Comparison of ENCODE assay signal across 15 cellular contexts in the genomic region with DNA sequence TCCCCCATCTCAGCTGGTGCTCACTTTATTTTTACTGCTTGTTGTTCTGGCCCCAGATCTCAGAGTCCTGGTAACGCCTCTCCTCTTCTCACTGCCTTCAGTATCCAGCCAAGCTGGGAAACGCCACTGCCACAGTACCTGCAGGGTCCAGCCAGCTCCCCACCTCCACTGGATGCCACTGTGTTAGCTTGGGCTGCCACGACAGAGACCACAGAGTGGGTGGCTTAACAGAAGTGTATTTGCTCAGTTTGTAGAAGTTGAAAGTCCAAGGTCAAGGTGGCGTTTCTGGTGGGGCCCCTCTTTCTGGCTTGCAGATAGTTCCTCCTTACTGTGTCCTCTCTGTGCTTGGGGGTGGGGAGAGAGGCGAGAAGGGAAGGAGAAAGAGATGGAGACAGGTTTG.
A peak's percentile ranks its signal among the peaks of the same experiment; 100 is the strongest.
DNase-seq lines count a peak whose midpoint lies in the region; ATAC-seq and TF ChIP-seq lines count a peak whose summit lies in the region.
"Had no signal": no experiment of that assay in that cellular context is flagged by ENCODE, and none has a peak within 500 bp of the region (broad histone marks: within the 10 kb centered on the region; RNA-seq: fewer than 3 reads in every experiment).

No MANE protein-coding gene starts in this region.

- ATAC-seq in SK-N-SH treated with all-trans-retinoic acid at 6 μM for 48 hours: no peak
- ATAC-seq: GM12878, HCT116 had no signal

- peak overlapping the region; percentile 77; the same call in 1 of the 2 replicates for H3K27ac ChIP-seq in KMS-11
- peak overlapping the region; percentile 37 for H3K27ac ChIP-seq in substantia nigra (ENCODE audit: low read depth, low read length, poor library complexity, severe bottlenecking)
- H3K27ac ChIP-seq: HL-60 had no signal

- H3K27me3 Mint-ChIP-seq in endothelial cell (ENCODE audit: unreplicated experiment): peaks cover 2% of the 10 kb centered on the region

- TF ChIP-seq CTCF in KMS-11 (conservative IDR thresholded peaks at IDR 0.05; ENCODE audit: low read depth, low read length) (no peak), endothelial cell (IDR thresholded peaks at IDR 0.05; ENCODE audit: unreplicated experiment) (no peak)

- peaks cover 57% of the 10 kb centered on the region; the same call in 1 of the 2 replicates for H3K79me2 ChIP-seq in KMS-11 (ENCODE audit: insufficient read depth, low read depth)

- DNase-seq in SKM-1 treated with dmso at 0.1 percent for 144 hours (lab: John Stamatoyannopoulos, UW; ENCODE audit: unreplicated experiment) (peak; percentile 70), SKM-1 (lab: John Stamatoyannopoulos, UW; ENCODE audit: unreplicated experiment) (no peak), endothelial cell (ENCODE audit: low spot score) (no peak), substantia nigra (lab: John Stamatoyannopoulos, UW) (no peak), HuH-7.5 (ENCODE audit: low spot score) (no peak)
- DNase-seq: 8988T; AML-193; C1 segment of cervical spinal cord; CD4-positive, alpha-beta memory T cell; DMS79 had no signal

- no peak overlapping the region for H2AFZ ChIP-seq in KMS-11 (ENCODE audit: low read depth)

- H3K9ac ChIP-seq in KMS-11: no peak overlapping the region

- H3K9me3 Mint-ChIP-seq in endothelial cell (ENCODE audit: unreplicated experiment): no peaks in the 10 kb centered on the region

- no peak overlapping the region for H3K27ac Mint-ChIP-seq in endothelial cell (ENCODE audit: unreplicated experiment)

- H4K20me1 ChIP-seq in KMS-11 (ENCODE audit: insufficient read depth): no peaks in the 10 kb centered on the region

- H3K4me3 ChIP-seq in KMS-11 (IDR thresholded peaks at IDR 0.05; ENCODE audit: insufficient read depth, low read depth, low read length): no peak overlapping the region
- H3K4me3 ChIP-seq: GM12878 had no signal

- peaks cover 17% of the 10 kb centered on the region for H3K36me3 Mint-ChIP-seq in endothelial cell (ENCODE audit: low read depth, unreplicated experiment)
- H3K36me3 Mint-ChIP-seq: CD4-positive, alpha-beta memory T cell had no signal

- H3K27me3 ChIP-seq in KMS-11 (ENCODE audit: insufficient read depth, low read depth): no peaks in the 10 kb centered on the region

- no peaks in the 10 kb centered on the region for H3K4me1 Mint-ChIP-seq in endothelial cell (ENCODE audit: unreplicated experiment)
- H3K4me1 Mint-ChIP-seq: CD4-positive, alpha-beta memory T cell had no signal

- H3K4me3 Mint-ChIP-seq in endothelial cell (ENCODE audit: unreplicated experiment): peak overlapping the region; percentile 67
- H3K4me3 Mint-ChIP-seq: CD4-positive, alpha-beta memory T cell had no signal

- peak overlapping the region; percentile 17; the same call in 1 of the 2 replicates for H3K4me2 ChIP-seq in KMS-11

- H3K36me3 ChIP-seq in KMS-11 (ENCODE audit: insufficient read depth): no peaks in the 10 kb centered on the region

- peaks cover 45% of the 10 kb centered on the region for H3K4me1 ChIP-seq in KMS-11 (ENCODE audit: low read depth, poor library complexity, severe bottlenecking)

TF ChIP-seq in SK-N-SH treated with all-trans-retinoic acid at 6 μM for 48 hours, 23 proteins besides CTCF, POLR2A, EP300 and RAD21:
- TF ChIP-seq CSRNP3 (CRISPR knock-in tag; IDR thresholded peaks at IDR 0.05): no peak
- no peak for TF ChIP-seq ZNF70 (CRISPR knock-in tag; IDR thresholded peaks at IDR 0.05)
- no peak for TF ChIP-seq OSR1 (CRISPR knock-in tag; IDR thresholded peaks at IDR 0.05)
- no peak for TF ChIP-seq PATZ1 (CRISPR knock-in tag; IDR thresholded peaks at IDR 0.05; ENCODE audit: borderline replicate concordance)
- TF ChIP-seq PPARA (CRISPR knock-in tag; IDR thresholded peaks at IDR 0.05; ENCODE audit: borderline replicate concordance): no peak
- no peak for TF ChIP-seq CSDC2 (CRISPR knock-in tag; IDR thresholded peaks at IDR 0.05)
- no peak for TF ChIP-seq ZNF565 (CRISPR knock-in tag; conservative IDR thresholded peaks at IDR 0.05; ENCODE audit: low read depth)
- TF ChIP-seq RARB (CRISPR knock-in tag; IDR thresholded peaks at IDR 0.05): no peak
- TF ChIP-seq TOX (CRISPR knock-in tag; IDR thresholded peaks at IDR 0.05; ENCODE audit: borderline replicate concordance): no peak
- TF ChIP-seq, protein P1, sequence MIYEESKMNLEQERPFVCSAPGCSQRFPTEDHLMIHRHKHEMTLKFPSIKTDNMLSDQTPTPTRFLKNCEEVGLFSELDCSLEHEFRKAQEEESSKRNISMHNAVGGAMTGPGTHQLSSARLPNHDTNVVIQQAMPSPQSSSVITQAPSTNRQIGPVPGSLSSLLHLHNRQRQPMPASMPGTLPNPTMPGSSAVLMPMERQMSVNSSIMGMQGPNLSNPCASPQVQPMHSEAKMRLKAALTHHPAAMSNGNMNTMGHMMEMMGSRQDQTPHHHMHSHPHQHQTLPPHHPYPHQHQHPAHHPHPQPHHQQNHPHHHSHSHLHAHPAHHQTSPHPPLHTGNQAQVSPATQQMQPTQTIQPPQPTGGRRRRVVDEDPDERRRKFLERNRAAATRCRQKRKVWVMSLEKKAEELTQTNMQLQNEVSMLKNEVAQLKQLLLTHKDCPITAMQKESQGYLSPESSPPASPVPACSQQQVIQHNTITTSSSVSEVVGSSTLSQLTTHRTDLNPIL (CRISPR knock-in tag; IDR thresholded peaks at IDR 0.05; ENCODE audit: low read depth): no peak
- no peak for TF ChIP-seq SNAI2 (CRISPR knock-in tag; IDR thresholded peaks at IDR 0.05)
- no peak for TF ChIP-seq TCF4 (CRISPR knock-in tag; IDR thresholded peaks at IDR 0.05; ENCODE audit: borderline replicate concordance)
- TF ChIP-seq ZNF8 (CRISPR knock-in tag; IDR thresholded peaks at IDR 0.05): no peak
- TF ChIP-seq ISL1 (CRISPR knock-in tag; IDR thresholded peaks at IDR 0.05): no peak
- TF ChIP-seq ZFP30 (CRISPR knock-in tag; IDR thresholded peaks at IDR 0.05): no peak
- TF ChIP-seq ZFP3 (CRISPR knock-in tag; IDR thresholded peaks at IDR 0.05): no peak
- TF ChIP-seq ARNTL (CRISPR knock-in tag; IDR thresholded peaks at IDR 0.05; ENCODE audit: borderline replicate concordance, low read depth): no peak
- no peak for TF ChIP-seq BACH2 (CRISPR knock-in tag; IDR thresholded peaks at IDR 0.05; ENCODE audit: borderline replicate concordance)
- TF ChIP-seq, protein P2, sequence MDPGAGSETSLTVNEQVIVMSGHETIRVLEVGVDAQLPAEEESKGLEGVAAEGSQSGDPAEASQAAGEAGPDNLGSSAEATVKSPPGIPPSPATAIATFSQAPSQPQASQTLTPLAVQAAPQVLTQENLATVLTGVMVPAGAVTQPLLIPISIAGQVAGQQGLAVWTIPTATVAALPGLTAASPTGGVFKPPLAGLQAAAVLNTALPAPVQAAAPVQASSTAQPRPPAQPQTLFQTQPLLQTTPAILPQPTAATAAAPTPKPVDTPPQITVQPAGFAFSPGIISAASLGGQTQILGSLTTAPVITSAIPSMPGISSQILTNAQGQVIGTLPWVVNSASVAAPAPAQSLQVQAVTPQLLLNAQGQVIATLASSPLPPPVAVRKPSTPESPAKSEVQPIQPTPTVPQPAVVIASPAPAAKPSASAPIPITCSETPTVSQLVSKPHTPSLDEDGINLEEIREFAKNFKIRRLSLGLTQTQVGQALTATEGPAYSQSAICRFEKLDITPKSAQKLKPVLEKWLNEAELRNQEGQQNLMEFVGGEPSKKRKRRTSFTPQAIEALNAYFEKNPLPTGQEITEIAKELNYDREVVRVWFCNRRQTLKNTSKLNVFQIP (CRISPR knock-in tag; IDR thresholded peaks at IDR 0.05; ENCODE audit: borderline replicate concordance, low read depth): no peak
